23 cellular contexts compared by ENCODE assay signal in the genomic region with DNA sequence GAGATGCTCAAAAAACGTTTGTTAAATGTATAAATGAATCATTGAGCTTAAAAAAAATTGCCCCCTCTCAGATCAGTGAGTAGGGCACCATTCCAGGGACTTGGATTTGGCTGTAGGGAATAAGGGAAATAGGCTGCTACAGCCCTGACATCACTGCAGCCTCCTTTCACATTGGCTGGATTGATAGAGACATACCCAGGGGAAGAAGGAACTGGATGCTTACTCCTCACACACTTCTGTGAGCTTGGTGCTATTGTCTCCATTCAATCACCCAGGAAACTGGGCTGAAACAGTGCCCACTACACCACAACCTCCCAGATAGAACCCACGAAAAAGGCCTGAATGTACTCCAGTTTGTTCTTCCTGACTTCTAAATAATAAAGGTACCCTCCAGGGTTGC.
DNase-seq lines count a peak whose midpoint lies in the region; ATAC-seq and TF ChIP-seq lines count a peak whose summit lies in the region.
"Had no signal": no experiment of that assay in that cellular context is flagged by ENCODE, and none has a peak within 500 bp of the region (broad histone marks: within the 10 kb centered on the region; RNA-seq: fewer than 3 reads in every experiment).

No MANE protein-coding gene starts in this region.

- no peak overlapping the region for H3K4me3 ChIP-seq in CD4-positive, CD25-positive, alpha-beta regulatory T cell (ENCODE audit: low read depth, low read length)
- no peak overlapping the region for H3K4me3 ChIP-seq in esophagus squamous epithelium
- H3K4me3 ChIP-seq in right cardiac atrium (ENCODE audit: low read length) = no peak overlapping the region
- H3K4me3 ChIP-seq in smooth muscle cell = no peak overlapping the region
- H3K4me3 ChIP-seq: neural progenitor cell, prostate gland, thoracic aorta had no signal

- peaks cover 30% of the 10 kb centered on the region for H3F3A ChIP-seq in smooth muscle cell (ENCODE audit: low read depth)

- peaks cover 6% of the 10 kb centered on the region for H3K36me3 ChIP-seq in CD4-positive, CD25-positive, alpha-beta regulatory T cell (ENCODE audit: control insufficient read depth, insufficient read depth, low read length)
- H3K36me3 ChIP-seq in esophagus squamous epithelium (peaks cover 0 to 15% (median 0%) of the 10 kb centered on the region in 3 donors), smooth muscle cell (ENCODE audit: low read depth) (no peaks in the 10 kb centered on the region)
- H3K36me3 ChIP-seq: neural progenitor cell, prostate gland, thoracic aorta had no signal

- WGBS in esophagus squamous epithelium, 2 donors = 0 to 46% methylated on average over 1 to 2 of the region's 2 CpGs
- 18% methylated on average over 2 of the region's 2 CpGs for WGBS in right cardiac atrium
- 58% methylated on average over 2 of the region's 2 CpGs for WGBS in smooth muscle cell (ENCODE audit: low lambda C conversion rate)

- ATAC-seq in CD4-positive, CD25-positive, alpha-beta regulatory T cell (ENCODE audit: low read depth in 2 of 2) = no peak
- ATAC-seq in right cardiac atrium (peak; percentile 65 to 69), HG03175 (IDR thresholded peaks at IDR 0.05; ENCODE audit: unreplicated experiment) (no peak)
- ATAC-seq: activated naive CD8-positive, alpha-beta T cell treated with anti-CD3 and anti-CD28 coated beads, Interleukin-2, amount 50 U/mL, for 24 hours; left colon; T-cell had no signal

- no peaks in the 10 kb centered on the region for H3K27me3 Mint-ChIP-seq in CD4-positive, CD25-positive, alpha-beta regulatory T cell
- H3K27me3 Mint-ChIP-seq: activated CD4-positive, alpha-beta T cell treated with anti-CD3 and anti-CD28 coated beads, Interleukin-2, amount 10 ng/mL, durations not matched to agents 7 days and 5 days; activated naive CD8-positive, alpha-beta T cell treated with anti-CD3 and anti-CD28 coated beads, Interleukin-2, amount 50 U/mL, for 24 hours; dendritic cell treated with granulocyte-macrophage colony-stimulating factor and Interleukin-4, amounts not matched to agents 40 ng/mL and 50 ng/mL, for 4 days; T-cell had no signal

- peaks cover 21% of the 10 kb centered on the region for H3K79me2 ChIP-seq in smooth muscle cell (ENCODE audit: low read depth)

- H3K36me3 Mint-ChIP-seq in CD4-positive, CD25-positive, alpha-beta regulatory T cell = peaks cover 19% of the 10 kb centered on the region
- H3K36me3 Mint-ChIP-seq: CD14-positive monocyte had no signal

- no peaks in the 10 kb centered on the region for H3K27me3 ChIP-seq in CD4-positive, CD25-positive, alpha-beta regulatory T cell (ENCODE audit: control insufficient read depth, insufficient read depth, low read length)
- H3K27me3 ChIP-seq in esophagus squamous epithelium (no peaks in the 10 kb centered on the region), right cardiac atrium (ENCODE audit: control insufficient read depth, insufficient read depth) (no peaks in the 10 kb centered on the region), smooth muscle cell (ENCODE audit: low read depth) (no peaks in the 10 kb centered on the region)
- H3K27me3 ChIP-seq: neural progenitor cell had no signal

- peaks cover 20% of the 10 kb centered on the region for H4K20me1 ChIP-seq in smooth muscle cell (ENCODE audit: low read depth)

- H3K4me2 ChIP-seq in smooth muscle cell = peak overlapping the region; percentile 28
- H3K4me2 ChIP-seq: neural progenitor cell had no signal

- H2AFZ ChIP-seq in smooth muscle cell (ENCODE audit: low read depth) = no peak overlapping the region
- H2AFZ ChIP-seq: neural progenitor cell had no signal

- no peak for DNase-seq in CD4-positive, CD25-positive, alpha-beta regulatory T cell
- DNase-seq in esophagus squamous epithelium (lab: John Stamatoyannopoulos, UW) = no peak
- no peak for DNase-seq in right cardiac atrium
- DNase-seq in smooth muscle cell (lab: John Stamatoyannopoulos, UW; ENCODE audit: unreplicated experiment) = no peak
- no peak for DNase-seq in HPDE6-E6E7 (ENCODE audit: extremely low spot score)
- no peak for DNase-seq in NCI-H446 (lab: John Stamatoyannopoulos, UW)
- DNase-seq in effector CD4-positive, alpha-beta T cell = no peak
- DNase-seq: ACHN; activated CD4-positive, alpha-beta T cell treated with anti-CD3 and anti-CD28 coated beads, Interleukin-2, amount 10 ng/mL, durations not matched to agents 7 days and 5 days; activated naive CD8-positive, alpha-beta T cell treated with anti-CD3 and anti-CD28 coated beads, Interleukin-2, amount 50 U/mL, for 24 hours; DMS153; left colon; midbrain; NCI-H1436 treated with DMSO at 0.1 percent for 48 hours; SHP77 treated with DMSO at 0.1 percent for 48 hours; T-cell had no signal

- TF ChIP-seq POLR2A in esophagus squamous epithelium (IDR thresholded peaks at IDR 0.05) = no peak

- peaks cover 13% of the 10 kb centered on the region for H3K4me1 ChIP-seq in CD4-positive, CD25-positive, alpha-beta regulatory T cell (ENCODE audit: control insufficient read depth, insufficient read depth, low read length, poor library complexity, severe bottlenecking)
- H3K4me1 ChIP-seq in esophagus squamous epithelium (peaks cover 7 to 89% (median 44%) of the 10 kb centered on the region in 3 donors), right cardiac atrium (ENCODE audit: control insufficient read depth, insufficient read depth, low read length) (peaks cover 24% of the 10 kb centered on the region), smooth muscle cell (ENCODE audit: low read depth) (peaks cover 8% of the 10 kb centered on the region)
- H3K4me1 ChIP-seq: prostate gland had no signal

- peaks cover 0 to 2% (median 0%) of the 10 kb centered on the region in 7 donors for H3K9me3 Mint-ChIP-seq in CD4-positive, CD25-positive, alpha-beta regulatory T cell
- H3K9me3 Mint-ChIP-seq: activated naive CD8-positive, alpha-beta T cell treated with anti-CD3 and anti-CD28 coated beads, Interleukin-2, amount 50 U/mL, for 24 hours; dendritic cell treated with granulocyte-macrophage colony-stimulating factor and Interleukin-4, amounts not matched to agents 40 ng/mL and 50 ng/mL, for 4 days had no signal

- H3K9ac ChIP-seq in smooth muscle cell (ENCODE audit: low read depth) = no peak overlapping the region
- H3K9ac ChIP-seq: neural progenitor cell had no signal

- H3K4me3 Mint-ChIP-seq in CD4-positive, CD25-positive, alpha-beta regulatory T cell = no peak overlapping the region
- H3K4me3 Mint-ChIP-seq: activated CD4-positive, alpha-beta T cell treated with anti-CD3 and anti-CD28 coated beads, Interleukin-2, amount 10 ng/mL, durations not matched to agents 7 days and 5 days; activated naive CD8-positive, alpha-beta T cell treated with anti-CD3 and anti-CD28 coated beads, Interleukin-2, amount 50 U/mL, for 24 hours; CD14-positive monocyte; dendritic cell treated with granulocyte-macrophage colony-stimulating factor and Interleukin-4, amounts not matched to agents 40 ng/mL and 50 ng/mL, for 4 days; neural progenitor cell; T-cell had no signal

- TF ChIP-seq CTCF in esophagus squamous epithelium (IDR thresholded peaks at IDR 0.05) = no peak
- TF ChIP-seq CTCF in smooth muscle cell (IDR thresholded peaks at IDR 0.05; ENCODE audit: borderline replicate concordance, insufficient read depth, poor library complexity, severe bottlenecking) = no peak

- H3K27ac ChIP-seq in CD4-positive, CD25-positive, alpha-beta regulatory T cell (ENCODE audit: insufficient read depth, low read length, poor library complexity, severe bottlenecking) = no peak overlapping the region
- H3K27ac ChIP-seq in esophagus squamous epithelium (peak overlapping the region in 3 of 4 donors; percentile 68 to 83 (median 76)), right cardiac atrium (ENCODE audit: low read length) (peak overlapping the region; percentile 60), smooth muscle cell (ENCODE audit: low read depth) (peak overlapping the region; percentile 19)
- H3K27ac ChIP-seq: neural progenitor cell, prostate gland, thoracic aorta had no signal

- H3K4me1 Mint-ChIP-seq in CD4-positive, CD25-positive, alpha-beta regulatory T cell = peaks cover 4 to 19% (median 18%) of the 10 kb centered on the region in 4 donors

- peak overlapping the region in 2 of 3 donors; percentile 32 to 43 for H3K27ac Mint-ChIP-seq in CD4-positive, CD25-positive, alpha-beta regulatory T cell
- H3K27ac Mint-ChIP-seq: activated CD4-positive, alpha-beta T cell treated with anti-CD3 and anti-CD28 coated beads, Interleukin-2, amount 10 ng/mL, durations not matched to agents 7 days and 5 days; activated naive CD8-positive, alpha-beta T cell treated with anti-CD3 and anti-CD28 coated beads, Interleukin-2, amount 50 U/mL, for 24 hours; activated T-helper 2 cell treated with anti-CD3 and anti-CD28 coated beads, Interferon-gamma antibody, Interleukin-2, Interleukin-4, amounts not matched to agents 10 μg/mL and 5 μg/mL and 100 μg/mL, durations not matched to agents 14 hours and 24 hours and 36 hours; CD14-positive monocyte; dendritic cell treated with granulocyte-macrophage colony-stimulating factor and Interleukin-4, amounts not matched to agents 40 ng/mL and 50 ng/mL, for 4 days; neural progenitor cell had no signal

- intact Hi-C loops in esophagus squamous epithelium (cut with DNase I) = no loop called here
- intact Hi-C loops in right cardiac atrium (cut with DNase I) = no loop called here

- H3K9me3 ChIP-seq in CD4-positive, CD25-positive, alpha-beta regulatory T cell (ENCODE audit: control insufficient read depth in 2 of 2, low read length in 2 of 2) = no peaks in the 10 kb centered on the region
- H3K9me3 ChIP-seq in esophagus squamous epithelium = no peaks in the 10 kb centered on the region
- no peaks in the 10 kb centered on the region for H3K9me3 ChIP-seq in right cardiac atrium (ENCODE audit: control insufficient read depth, low read length)
- H3K9me3 ChIP-seq in smooth muscle cell (replicated peaks; ENCODE audit: low read depth) = no peaks in the 10 kb centered on the region
- H3K9me3 ChIP-seq: prostate gland, thoracic aorta had no signal

Comparison
In these comparisons a context has a peak if more than half of its experiments do, and no peak if none do; other contexts are left out.
1. ATAC-seq: peak in right cardiac atrium (2 of 2); none in CD4-positive, CD25-positive, alpha-beta regulatory T cell (0 of 2) and HG03175 (single experiment).